1 cellular context compared by ENCODE assay signal in genomic region chr14:72782817-72783216, GRCh38.
TF ChIP-seq lines count a peak whose summit lies in the region.

No MANE protein-coding gene starts in this region.

TF ChIP-seq in HEK293, 187 proteins besides CTCF, POLR2A, EP300 and RAD21:
- peak; percentile 67 for TF ChIP-seq ZNF623 (tag by site-specific recombination; IDR thresholded peaks at IDR 0.05)
- no peak for TF ChIP-seq ZNF488 (tag by site-specific recombination; IDR thresholded peaks at IDR 0.05)
